8 cellular contexts compared by ENCODE assay signal in genomic region chr1:6440198-6441126, GRCh38. TPM values are rescaled to one million over a fixed set of nuclear protein-coding genes. Genes with fewer than 3 reads are reported as not detected.
DNase-seq lines count a peak whose midpoint lies in the region; ATAC-seq and TF ChIP-seq lines count a peak whose summit lies in the region.

No MANE protein-coding gene starts in this region.

- peaks cover 14% of the 10 kb centered on the region for H3K4me1 ChIP-seq in Panc1 (ENCODE audit: control insufficient read depth, insufficient read depth, low read length)
- no peaks in the 10 kb centered on the region for H3K4me1 ChIP-seq in hepatocyte (ENCODE audit: insufficient read depth)

- TF ChIP-seq CTCF in Panc1 (IDR thresholded peaks at IDR 0.05), result peak; percentile 73
- TF ChIP-seq CTCF in hepatocyte (IDR thresholded peaks at IDR 0.05; ENCODE audit: poor library complexity), result peak; percentile 38

- H3K4me2 ChIP-seq in hepatocyte, result peak overlapping the region; percentile 86

- H3K36me3 ChIP-seq in Panc1 (ENCODE audit: control insufficient read depth, insufficient read depth, low read length) (no peaks in the 10 kb centered on the region), hepatocyte (replicated peaks; ENCODE audit: insufficient read depth, low read depth) (no peaks in the 10 kb centered on the region)

- no peaks in the 10 kb centered on the region for H4K20me1 ChIP-seq in hepatocyte (ENCODE audit: insufficient read depth, poor library complexity, severe bottlenecking)

- ATAC-seq in Right ventricle myocardium superior (ENCODE audit: poor library complexity) (peak; percentile 31), Right ventricle myocardium inferior (no peak), Panc1 (peak; percentile 73)

- POLR2A ChIA-PET in Panc1 (lab: Charles Lee), result interaction anchor here (0.7 kb wide), 2 partner anchors 81 to 182 kb away, joined by 3 to 5 read pairs; no protein-coding TSS in a partner anchor

- H2AFZ ChIP-seq in hepatocyte, result no peak overlapping the region

- H3K27ac ChIP-seq in Panc1 (ENCODE audit: low read length) (no peak overlapping the region), hepatocyte (no peak overlapping the region)

- CTCF ChIA-PET in Panc1 (lab: Charles Lee), result interaction anchor here (0.6 to 1.4 kb wide), 9 partner anchors 15 to 189 kb away, joined by 3 to 7 read pairs (median 4); no protein-coding TSS in a partner anchor

- 20% methylated on average over 40 of the region's 101 CpGs for WGBS in hepatocyte (ENCODE audit: low lambda C conversion rate, missing lambda C conversion rate)

- H3K9me3 ChIP-seq in Panc1 (ENCODE audit: control insufficient read depth, insufficient read depth, low read depth, low read length) (no peaks in the 10 kb centered on the region), hepatocyte (ENCODE audit: low read depth) (no peaks in the 10 kb centered on the region)

- DNase-seq in Right ventricle myocardium superior, result no peak
- DNase-seq in Right ventricle myocardium inferior (ENCODE audit: missing footprints), result no peak
- no peak for DNase-seq in Panc1 (ENCODE audit: low read depth, low spot score)
- DNase-seq in activated gamma-delta T cell (lab: John Stamatoyannopoulos, UW), result peak; percentile 60
- peak; percentile 84 for DNase-seq in hepatocyte (ENCODE audit: low spot score)
- peak; percentile 69 for DNase-seq in stimulated activated CD4-positive, alpha-beta T cell treated with anti-CD3 and anti-CD28 coated beads, Interleukin-4, amount 100 ng/mL, for 4 hours
- no peak for DNase-seq in NCI-H446 treated with DMSO at 0.1 percent for 48 hours (lab: John Stamatoyannopoulos, UW)
- DNase-seq in dermis blood vessel endothelial cell, result no peak

- H3K79me2 ChIP-seq in hepatocyte, result no peaks in the 10 kb centered on the region

- intact Hi-C loops in Right ventricle myocardium superior (cut with DNase I), result no loop called here
- intact Hi-C loops in Right ventricle myocardium inferior (cut with DNase I), result no loop called here
- intact Hi-C loops in Panc1 (cut with micrococcal nuclease; ENCODE audit: unreplicated experiment), result no loop called here

- H3K9me2 ChIP-seq in hepatocyte (replicated peaks; ENCODE audit: insufficient read depth), result no peaks in the 10 kb centered on the region

- no TSS peak for BruUV-seq in Panc1 (replicated peaks; lab: Mats Ljungman, UMichigan)

- H3K27me3 ChIP-seq in Panc1 (ENCODE audit: control insufficient read depth, insufficient read depth, low read length), result no peaks in the 10 kb centered on the region
- H3K27me3 ChIP-seq in hepatocyte, result peaks cover 7% of the 10 kb centered on the region

- H3K4me3 ChIP-seq in Panc1 (ENCODE audit: low read depth in 2 of 2, low read length in 2 of 2) (peak overlapping the region; percentile 6 to 29; a peak in 3 of 4 replicates), hepatocyte (no peak overlapping the region)

- in situ Hi-C loops in Panc1 (cut with HindIII; ENCODE audit: low pct_unique_long_range_greater_than_20kb, low sequenced_read_pairs), result no loop called here

RNA-seq across cellular contexts. Expression of gene ESPN, which starts 15.9 kb away (rescaled TPM):
- total RNA-seq in Right ventricle myocardium superior, result 0.56 TPM
- total RNA-seq in Right ventricle myocardium inferior, result 0.24 TPM
- 8.5 TPM for total RNA-seq in Panc1 (2021; ENCODE audit: unreplicated experiment)
- 13.6 TPM for polyA plus RNA-seq in Panc1 (2012; ENCODE audit: insufficient read length)
- 21.4 and 31.1 TPM in 2 replicates for total RNA-seq in hepatocyte
- 48.4 and 65.7 TPM in 2 replicates for polyA plus RNA-seq in hepatocyte
- total RNA-seq in dermis blood vessel endothelial cell, result 0.60 and 0.68 TPM in 2 replicates

RNA-seq across cellular contexts. Expression of gene HES2, which starts 20.7 kb away (rescaled TPM):
- total RNA-seq in Right ventricle myocardium superior (not detected), Right ventricle myocardium inferior (not detected), Panc1 (2021; ENCODE audit: unreplicated experiment) (11.1 TPM), hepatocyte (0.27 and 0.44 TPM in 2 replicates), dermis blood vessel endothelial cell (9.9 and 14.1 TPM in 2 replicates)
- polyA plus RNA-seq in Panc1 (2012; ENCODE audit: insufficient read length), result 18.8 TPM
- polyA plus RNA-seq in hepatocyte, result 0.36 and 1.2 TPM in 2 replicates

RNA-seq across cellular contexts. Expression of gene TNFRSF25, which starts 25.5 kb away (rescaled TPM):
- total RNA-seq in Right ventricle myocardium superior (13.7 TPM), Right ventricle myocardium inferior (11.4 TPM), Panc1 (2021; ENCODE audit: unreplicated experiment) (7.0 TPM), hepatocyte (4.8 and 14.0 TPM in 2 replicates), dermis blood vessel endothelial cell (8.0 and 17.4 TPM in 2 replicates)
- 14.2 TPM for polyA plus RNA-seq in Panc1 (2012; ENCODE audit: insufficient read length)
- 7.1 and 16.9 TPM in 2 replicates for polyA plus RNA-seq in hepatocyte

RNA-seq across cellular contexts. Expression of gene ACOT7, which starts 46.9 kb away (rescaled TPM):
- 8.5 TPM for total RNA-seq in Right ventricle myocardium superior
- 9.8 TPM for total RNA-seq in Right ventricle myocardium inferior
- 120 TPM for total RNA-seq in Panc1 (2021; ENCODE audit: unreplicated experiment)
- 194 TPM for polyA plus RNA-seq in Panc1 (2012; ENCODE audit: insufficient read length)
- 20.3 and 25.8 TPM in 2 replicates for total RNA-seq in hepatocyte
- 38.1 and 39.9 TPM in 2 replicates for polyA plus RNA-seq in hepatocyte
- total RNA-seq in dermis blood vessel endothelial cell, result 17.5 and 33.7 TPM in 2 replicates

RNA-seq across cellular contexts. Expression of gene PLEKHG5, which starts 51.0 kb away (rescaled TPM):
- total RNA-seq in Right ventricle myocardium superior, result 16.8 TPM
- 16.8 TPM for total RNA-seq in Right ventricle myocardium inferior
- 6.8 TPM for total RNA-seq in Panc1 (2021; ENCODE audit: unreplicated experiment)
- polyA plus RNA-seq in Panc1 (2012; ENCODE audit: insufficient read length), result 10.7 TPM
- total RNA-seq in hepatocyte, result 11.6 and 13.3 TPM in 2 replicates
- polyA plus RNA-seq in hepatocyte, result 9.3 and 11.5 TPM in 2 replicates
- 36.9 and 50.9 TPM in 2 replicates for total RNA-seq in dermis blood vessel endothelial cell

Comparison
In these comparisons a context has a peak if more than half of its experiments do, and no peak if none do; other contexts are left out.
1. DNase-seq: peak in activated gamma-delta T cell (single experiment), hepatocyte (single experiment) and stimulated activated CD4-positive, alpha-beta T cell treated with anti-CD3 and anti-CD28 coated beads, Interleukin-4, amount 100 ng/mL, for 4 hours (2 of 2); none in Right ventricle myocardium superior (single experiment), Right ventricle myocardium inferior (single experiment), Panc1 (single experiment), NCI-H446 treated with DMSO at 0.1 percent for 48 hours (single experiment) and dermis blood vessel endothelial cell (single experiment).